18 cellular contexts compared by ENCODE assay signal in the genomic region with DNA sequence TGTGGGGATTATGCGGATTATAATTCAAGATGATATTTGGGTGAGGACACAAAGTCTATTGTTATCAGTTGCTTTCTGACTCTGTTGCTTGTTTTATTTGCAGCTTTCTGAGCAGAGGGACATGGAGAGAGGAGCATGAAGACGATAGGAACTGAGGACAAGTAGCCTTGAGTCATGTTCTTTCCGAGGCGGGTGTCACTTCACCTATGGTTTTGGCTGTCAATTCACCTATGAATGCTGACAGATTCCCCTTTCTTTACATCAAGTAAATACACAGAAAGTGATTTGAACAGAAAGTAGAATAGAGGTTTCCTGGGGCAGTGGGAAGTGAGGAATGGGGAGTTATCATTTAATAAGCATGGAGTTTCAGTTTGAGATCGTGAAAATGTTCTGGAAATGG.
"Had no signal": no experiment of that assay in that cellular context is flagged by ENCODE, and none has a peak within 500 bp of the region (broad histone marks: within the 10 kb centered on the region; RNA-seq: fewer than 3 reads in every experiment).

No MANE protein-coding gene starts in this region.

- H3K4me1 Mint-ChIP-seq: memory B cell; stimulated activated naive B cell treated with anti-CD40 and anti-IgM and Interleukin-4, amounts not matched to agents 10 μg/mL and 1 μg/mL and 100 μg/mL, for 72 hours had no signal

- ATAC-seq: mucosa of descending colon; naive thymus-derived CD4-positive, alpha-beta T cell; stimulated activated naive B cell treated with anti-CD40 and anti-IgM and Interleukin-4, amounts not matched to agents 10 μg/mL and 1 μg/mL and 100 μg/mL, for 72 hours had no signal

- H3K4me3 ChIP-seq: left ventricle myocardium inferior, mucosa of descending colon, sigmoid colon, SJSA1, spleen had no signal

- H3K4me3 Mint-ChIP-seq: memory B cell; stimulated activated naive B cell treated with anti-CD40 and anti-IgM and Interleukin-4, amounts not matched to agents 10 μg/mL and 1 μg/mL and 100 μg/mL, for 72 hours had no signal

- H3K36me3 ChIP-seq: left ventricle myocardium inferior, neutrophil, sigmoid colon, SJSA1, spleen had no signal

- H3K27me3 Mint-ChIP-seq: stimulated activated naive B cell treated with anti-CD40 and anti-IgM and Interleukin-4, amounts not matched to agents 10 μg/mL and 1 μg/mL and 100 μg/mL, for 72 hours had no signal

- H3K27me3 ChIP-seq: neutrophil, sigmoid colon, spleen had no signal

- H3K9me3 Mint-ChIP-seq: memory B cell had no signal

- H3K36me3 Mint-ChIP-seq: memory B cell; stimulated activated naive B cell treated with anti-CD40 and anti-IgM and Interleukin-4, amounts not matched to agents 10 μg/mL and 1 μg/mL and 100 μg/mL, for 72 hours had no signal

- H3K4me1 ChIP-seq: left ventricle myocardium inferior, parathyroid adenoma, sigmoid colon, SJSA1, spleen had no signal

- H3K27ac Mint-ChIP-seq: memory B cell; naive thymus-derived CD4-positive, alpha-beta T cell; stimulated activated naive B cell treated with anti-CD40 and anti-IgM and Interleukin-4, amounts not matched to agents 10 μg/mL and 1 μg/mL and 100 μg/mL, for 72 hours had no signal

- H3K9me3 ChIP-seq: left ventricle myocardium inferior, mucosa of descending colon, neutrophil, sigmoid colon, SJSA1, spleen had no signal

- H3K27ac ChIP-seq: epithelial cell of prostate, left ventricle myocardium inferior, neutrophil, parathyroid adenoma, sigmoid colon, SJSA1, spleen had no signal

- DNase-seq: activated CD4-positive, CD25-positive, alpha-beta regulatory T cell treated with anti-CD3 and anti-CD28 coated beads, Interleukin-2, amount 50 U/mL, for 72 hours; activated effector memory CD4-positive, alpha-beta T cell treated with Interleukin-2 at 50 U/mL for 16 hours; aorta; dermis blood vessel endothelial cell; foreskin melanocyte; left ventricle myocardium inferior; mucosa of descending colon; naive thymus-derived CD4-positive, alpha-beta T cell; sigmoid colon; spleen; stimulated activated naive B cell treated with anti-CD40 and anti-IgM and Interleukin-4, amounts not matched to agents 10 μg/mL and 1 μg/mL and 100 μg/mL, for 72 hours; T-helper 9 cell; trophoblast cell had no signal
